ENCODE assay signal across 8 cellular contexts in genomic region chr4:152536545-152537182, GRCh38. TPM values are rescaled to one million over a fixed set of nuclear protein-coding genes. Genes with fewer than 3 reads are reported as not detected.
DNase-seq lines count a peak whose midpoint lies in the region; ATAC-seq, FAIRE-seq and TF ChIP-seq lines count a peak whose summit lies in the region.

No MANE protein-coding gene starts in this region.

- intact Hi-C loops in heart right ventricle (cut with DNase I) = loop anchor here in 2 of 10 donors (1.0 to 10.0 kb wide), 3 partner anchors 238 to 1432 kb away; partner anchors contain the start of genes ARFIP1 (in 2 of the 2) and TIGD4 (in 2 of the 2)

- FAIRE-seq in A549 (lab: Jason Lieb, UNC) = no peak

- peaks cover 8% of the 10 kb centered on the region for H3K36me3 Mint-ChIP-seq in activated naive CD8-positive, alpha-beta T cell

- H3K4me1 Mint-ChIP-seq in activated naive CD8-positive, alpha-beta T cell (ENCODE audit: low read depth) = peaks cover 54% of the 10 kb centered on the region

- POLR2A ChIA-PET in A549 (lab: Yijun Ruan, JAX) = interaction anchor here (0.9 to 2.5 kb wide), 4 partner anchors 35 to 243 kb away, joined by 3 to 10 read pairs (median 4); partner anchors contain the start of genes ARFIP1 and TIGD4

- H3K27me3 Mint-ChIP-seq in activated naive CD8-positive, alpha-beta T cell = no peaks in the 10 kb centered on the region

- H3K27ac Mint-ChIP-seq in activated naive CD8-positive, alpha-beta T cell = peak overlapping the region; percentile 99

- H3K4me3 ChIP-seq in A549 = peak overlapping the region; percentile 93
- H3K4me3 ChIP-seq in GM12875 (ENCODE audit: low read depth, low read length) = peak overlapping the region; percentile 97
- peak overlapping the region; percentile 89 to 100 (median 98) for H3K4me3 ChIP-seq in heart right ventricle

- peak overlapping the region; percentile 98 for H3K4me2 ChIP-seq in A549

- CTCF ChIA-PET in A549 (lab: Yijun Ruan, JAX) = interaction anchor here (0.9 to 1.2 kb wide), 4 partner anchors 35 to 199 kb away, joined by 3 to 8 read pairs (median 4); no protein-coding TSS in a partner anchor

- no peak for TF ChIP-seq POLR2A in A549 (IDR thresholded peaks at IDR 0.05; ENCODE audit: low read length)

- no peak for TF ChIP-seq EP300 in A549 (IDR thresholded peaks at IDR 0.05)

- peak overlapping the region; percentile 97 for H3K4me3 Mint-ChIP-seq in activated naive CD8-positive, alpha-beta T cell

- peak; percentile 61 to 67 for ATAC-seq in A549
- peak; percentile 30 for ATAC-seq in HG02840 (IDR thresholded peaks at IDR 0.05; ENCODE audit: low FRiP score, unreplicated experiment)
- ATAC-seq in heart right ventricle = peak; percentile 2 to 40 (median 22)

- no peak for TF ChIP-seq CTCF in A549 (IDR thresholded peaks at IDR 0.05)
- 0 out of 2 replicates have a peak, but pooled peaks have one; percentile 1 for TF ChIP-seq CTCF in GM12875 (IDR thresholded peaks at IDR 0.05; ENCODE audit: borderline replicate concordance, insufficient read depth, low read depth, low read length)
- no peak for TF ChIP-seq CTCF in heart right ventricle (IDR thresholded peaks at IDR 0.05)

- WGBS in A549 (ENCODE audit: missing lambda C conversion rate) = 4% methylated on average over 18 of the region's 24 CpGs
- 0 to 1% methylated on average over 24 of the region's 24 CpGs for WGBS in heart right ventricle, 2 donors

- H3K27ac ChIP-seq in A549 (peak overlapping the region; percentile 78 to 96), heart right ventricle (peak overlapping the region; percentile 41 to 98 (median 92))

- TF ChIP-seq RAD21 in A549 (conservative IDR thresholded peaks at IDR 0.05 in 1 of 2, IDR thresholded peaks at IDR 0.05 in 1 of 2) = no peak

- H3K4me1 ChIP-seq in A549 (peaks cover 19% of the 10 kb centered on the region), heart right ventricle (peaks cover 0 to 56% (median 47%) of the 10 kb centered on the region in 9 donors)

- H3K9me3 Mint-ChIP-seq in activated naive CD8-positive, alpha-beta T cell (ENCODE audit: low read depth) = no peaks in the 10 kb centered on the region

- no peaks in the 10 kb centered on the region for H3K27me3 ChIP-seq in heart right ventricle

- DNase-seq in A549 (ENCODE audit: low read depth in 1 of 2, low spot score in 1 of 2) (peak; percentile 23 to 44), NCI-H2171 treated with DMSO at 0.1 percent for 48 hours (lab: John Stamatoyannopoulos, UW) (peak; percentile 51), heart right ventricle (peak in 1 of 2 donors; percentile 43), putamen (ENCODE audit: low spot score) (peak; percentile 36), NCI-H187 treated with DMSO at 0.1 percent for 48 hours (lab: John Stamatoyannopoulos, UW) (no peak)

- H3K9me3 ChIP-seq in A549 (no peaks in the 10 kb centered on the region), heart right ventricle (peaks cover 0 to 11% (median 0%) of the 10 kb centered on the region in 11 donors)

- peaks cover 0 to 15% (median 0%) of the 10 kb centered on the region in 9 donors for H3K36me3 ChIP-seq in heart right ventricle

TF ChIP-seq in A549, 52 proteins besides CTCF, POLR2A, EP300 and RAD21:
- TF ChIP-seq BCL3 (IDR thresholded peaks at IDR 0.05) (no peak), MAX (IDR thresholded peaks at IDR 0.05) (peak; percentile 2; the same call in 1 of the 2 replicates), PHF8 (IDR thresholded peaks at IDR 0.05; ENCODE audit: borderline replicate concordance, low read depth) (peak; percentile 51; the same call in 1 of the 2 replicates), TFCP2L1 (CRISPR knock-in tag; IDR thresholded peaks at IDR 0.05) (no peak)

RNA-seq across cellular contexts. Expression of gene FBXW7, which starts 0.8 kb away (rescaled TPM):
- 9.2 and 12.5 TPM in 2 replicates for polyA plus RNA-seq in A549 (2011; rRNA removed)
- polyA plus RNA-seq in A549 (2012; cell fraction: cytosol; rRNA removed) = 2.1 TPM in 2 replicates
- 4.0 and 4.1 TPM in 2 replicates for polyA plus RNA-seq in A549 (2012; cell fraction: nucleus; rRNA removed)
- polyA plus RNA-seq in A549 (2017; fragmentation: RNase III; extraction: RNeasy Plus Mini Kit Qiagen cat#74134 plus additional on column Dnase treatment) = 7.2 to 10.2 TPM (median 7.3 TPM) in 3 replicates
- 13.7 and 14.7 TPM in 2 replicates for polyA minus RNA-seq in A549 (2011; rRNA and poly(A)+ RNA removed)
- total RNA-seq in heart right ventricle = 10 to 100 TPM; 59.5 to 87.6 (median 71.7) TPM
- 10 to 100 TPM; 12.1 to 52.5 TPM for polyA plus RNA-seq in heart right ventricle
